ENCODE assay signal across 11 cellular contexts in genomic region chr6:20669571-20670314, GRCh38.
DNase-seq lines count a peak whose midpoint lies in the region; ATAC-seq, FAIRE-seq and TF ChIP-seq lines count a peak whose summit lies in the region.
"Had no signal": no experiment of that assay in that cellular context is flagged by ENCODE, and none has a peak within 500 bp of the region (broad histone marks: within the 10 kb centered on the region; RNA-seq: fewer than 3 reads in every experiment).

No MANE protein-coding gene starts in this region.

- H3K4me1 ChIP-seq in kidney (ENCODE audit: control insufficient read depth in 1 of 2, insufficient read depth in 1 of 2, low read depth in 1 of 2, low read length in 2 of 2) (peaks cover 0 to 5% of the 10 kb centered on the region in 2 donors), neuronal stem cell (ENCODE audit: control insufficient read depth in 2 of 2, insufficient read depth in 1 of 2, low read depth in 1 of 2, low read length in 2 of 2) (no peaks in the 10 kb centered on the region)

- H3K4ac ChIP-seq in neuronal stem cell (ENCODE audit: low read length) = no peak overlapping the region

- H4K91ac ChIP-seq in neuronal stem cell (ENCODE audit: low read depth, low read length, poor library complexity) = no peak overlapping the region

- no peak for TF ChIP-seq CTCF in kidney (IDR thresholded peaks at IDR 0.05; ENCODE audit: borderline replicate concordance, extremely low read depth, insufficient read depth)

- DNase-seq in GM19239 (ENCODE audit: insufficient read length, low spot score) = no peak
- DNase-seq in kidney = no peak
- DNase-seq in neuronal stem cell (ENCODE audit: low spot score) = no peak
- no peak for DNase-seq in H4 (ENCODE audit: low spot score)
- DNase-seq in NCI-H1436 treated with DMSO at 0.1 percent for 48 hours (lab: John Stamatoyannopoulos, UW) = no peak
- DNase-seq in iPS-NIHi7 (ENCODE audit: extremely low spot score) = no peak
- DNase-seq: NCI-H187 treated with DMSO at 0.1 percent for 48 hours had no signal

- H2BK15ac ChIP-seq in neuronal stem cell (ENCODE audit: low read length) = no peak overlapping the region

- no peak overlapping the region for H3K23ac ChIP-seq in neuronal stem cell (ENCODE audit: low read depth, low read length, poor library complexity)

- no peak overlapping the region for H3K14ac ChIP-seq in neuronal stem cell (ENCODE audit: low read length)

- H3K9ac ChIP-seq in kidney (ENCODE audit: low read length in 2 of 2) (no peak overlapping the region), neuronal stem cell (ENCODE audit: low read depth, low read length, poor library complexity) (no peak overlapping the region)

- H3K4me2 ChIP-seq in neuronal stem cell (ENCODE audit: insufficient read depth, low read length, poor library complexity, severe bottlenecking) = no peak overlapping the region

- H3K27ac ChIP-seq in kidney (ENCODE audit: low read depth in 2 of 2, low read length in 2 of 2) (no peak overlapping the region), neuronal stem cell (replicated peaks; ENCODE audit: low read length) (no peak overlapping the region)

- H3K36me3 ChIP-seq in kidney (ENCODE audit: control insufficient read depth in 1 of 2, insufficient read depth in 2 of 2, low read length in 2 of 2) (no peaks in the 10 kb centered on the region), neuronal stem cell (replicated peaks in 1 of 2; ENCODE audit: control insufficient read depth in 2 of 2, insufficient read depth in 2 of 2, low read length in 2 of 2) (no peaks in the 10 kb centered on the region)

- WGBS in neuronal stem cell (ENCODE audit: extremely low coverage in 2 of 2, insufficient read length in 2 of 2, insufficient replicate concordance in 1 of 2), 2 donors = no CpG with 5 or more reads among the region's 6 CpGs

- ATAC-seq in HG02642 (IDR thresholded peaks at IDR 0.05; ENCODE audit: poor library complexity, unreplicated experiment) = peak; percentile 83
- peak; percentile 61 for ATAC-seq in HG03558 (IDR thresholded peaks at IDR 0.05; ENCODE audit: extremely low read depth, unreplicated experiment)
- ATAC-seq: HCT116, SK-N-SH treated with all-trans-retinoic acid at 6 μM for 48 hours had no signal

- H2AFZ ChIP-seq in neuronal stem cell (ENCODE audit: low read length) = no peak overlapping the region

- H3K18ac ChIP-seq in neuronal stem cell (ENCODE audit: low read length) = no peak overlapping the region

- intact Hi-C loops in kidney (cut with DNase I) = no loop called here

- no peak overlapping the region for H2BK120ac ChIP-seq in neuronal stem cell (ENCODE audit: low read depth, low read length)

- no peak overlapping the region for H2AK5ac ChIP-seq in neuronal stem cell (ENCODE audit: low read depth, low read length)

- no peaks in the 10 kb centered on the region for H3K9me3 ChIP-seq in kidney (ENCODE audit: control insufficient read depth in 1 of 2, low read length in 2 of 2)
- H3K9me3 ChIP-seq in neuronal stem cell (replicated peaks in 1 of 2; ENCODE audit: control insufficient read depth in 2 of 2, insufficient read depth in 1 of 2, low read depth in 1 of 2, low read length in 2 of 2) = no peaks in the 10 kb centered on the region

- H2BK5ac ChIP-seq in neuronal stem cell (ENCODE audit: low read length) = no peak overlapping the region

- H3K4me3 ChIP-seq in kidney (ENCODE audit: low read length in 2 of 2) (no peak overlapping the region), neuronal stem cell (ENCODE audit: low read length in 2 of 2) (no peak overlapping the region)

- no peak overlapping the region for H4K8ac ChIP-seq in neuronal stem cell (ENCODE audit: low read depth, low read length)

- H3K79me1 ChIP-seq in neuronal stem cell (ENCODE audit: low read depth, low read length) = no peaks in the 10 kb centered on the region

- peak; percentile 84 for FAIRE-seq in GM19239 (lab: Jason Lieb, UNC)
- peak; percentile 8 for FAIRE-seq in kidney (lab: Jason Lieb, UNC)

- no peak overlapping the region for H2BK12ac ChIP-seq in neuronal stem cell (ENCODE audit: low read length)

- no peaks in the 10 kb centered on the region for H3K27me3 ChIP-seq in neuronal stem cell (ENCODE audit: control insufficient read depth in 3 of 3, insufficient read depth in 3 of 3, low read depth in 1 of 3, low read length in 3 of 3)
